ENCODE assay signal across 31 cellular contexts in the genomic region with DNA sequence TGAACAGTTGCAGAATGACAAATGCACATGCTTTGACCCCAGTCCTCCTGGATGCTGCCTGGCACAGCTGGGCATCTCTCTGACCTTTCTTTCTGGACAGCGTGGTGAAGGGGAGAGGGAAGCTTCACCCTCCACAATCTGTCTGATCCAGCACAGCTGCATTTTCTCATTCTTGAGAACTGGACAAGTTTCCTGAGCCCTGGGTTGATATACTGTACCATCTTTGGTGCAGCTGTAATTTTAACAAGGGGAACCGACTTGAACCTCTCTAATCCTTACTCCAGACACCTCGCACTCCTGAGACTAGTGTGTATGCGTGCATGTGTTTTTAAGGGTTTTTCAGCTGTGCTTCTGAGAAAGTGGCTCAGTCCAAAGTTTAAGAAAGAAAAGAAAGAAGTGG.
A peak's percentile ranks its signal among the peaks of the same experiment; 100 is the strongest.
DNase-seq lines count a peak whose midpoint lies in the region; ATAC-seq, FAIRE-seq and TF ChIP-seq lines count a peak whose summit lies in the region.
"Had no signal": no experiment of that assay in that cellular context is flagged by ENCODE, and none has a peak within 500 bp of the region (broad histone marks: within the 10 kb centered on the region; RNA-seq: fewer than 3 reads in every experiment).

No MANE protein-coding gene starts in this region.

- H3K4me2 ChIP-seq in astrocyte (ENCODE audit: low read length) = no peak overlapping the region
- H3K4me2 ChIP-seq: BLaER1, neural progenitor cell had no signal

- H3K4me1 ChIP-seq in astrocyte (ENCODE audit: insufficient read depth, low read length) = peaks cover 26% of the 10 kb centered on the region
- H3K4me1 ChIP-seq in psoas muscle = no peaks in the 10 kb centered on the region
- H3K4me1 ChIP-seq: BLaER1, right lobe of liver had no signal

- H3K36me3 Mint-ChIP-seq in astrocyte (ENCODE audit: low read depth, unreplicated experiment) = peaks cover 2% of the 10 kb centered on the region
- H3K36me3 Mint-ChIP-seq: activated naive CD8-positive, alpha-beta T cell treated with anti-CD3 and anti-CD28 coated beads for 36 hours; neural progenitor cell; stimulated activated memory B cell treated with anti-CD40 and anti-IgM and Interleukin-4, amounts not matched to agents 10 μg/mL and 1 μg/mL and 100 μg/mL, for 72 hours; T-cell; WTC11 had no signal

- H3K4me1 Mint-ChIP-seq in astrocyte (ENCODE audit: low read depth, unreplicated experiment) = peaks cover 32% of the 10 kb centered on the region
- H3K4me1 Mint-ChIP-seq: activated CD4-positive, alpha-beta T cell treated with anti-CD3 and anti-CD28 coated beads, Interleukin-2, amount 10 ng/mL, durations not matched to agents 7 days and 5 days; activated naive CD8-positive, alpha-beta T cell treated with anti-CD3 and anti-CD28 coated beads for 36 hours; stimulated activated memory B cell treated with anti-CD40 and anti-IgM and Interleukin-4, amounts not matched to agents 10 μg/mL and 1 μg/mL and 100 μg/mL, for 72 hours; T-cell had no signal

- H3K27me3 Mint-ChIP-seq in astrocyte (ENCODE audit: low read depth, unreplicated experiment) = no peaks in the 10 kb centered on the region
- H3K27me3 Mint-ChIP-seq: activated CD4-positive, alpha-beta T cell treated with anti-CD3 and anti-CD28 coated beads, Interleukin-2, amount 10 ng/mL, durations not matched to agents 7 days and 5 days; activated naive CD8-positive, alpha-beta T cell treated with anti-CD3 and anti-CD28 coated beads for 36 hours; activated T-cell treated with anti-CD3 and anti-CD28 coated beads, Interleukin-2, amount 50 U/mL, for 24 hours; stimulated activated memory B cell treated with anti-CD40 and anti-IgM and Interleukin-4, amounts not matched to agents 10 μg/mL and 1 μg/mL and 100 μg/mL, for 72 hours had no signal

- H3K9me3 ChIP-seq in astrocyte (ENCODE audit: insufficient read depth, low read depth, low read length) (peaks cover 7% of the 10 kb centered on the region), psoas muscle (no peaks in the 10 kb centered on the region)
- H3K9me3 ChIP-seq: right lobe of liver, transverse colon had no signal

- no peak overlapping the region for H3K27ac Mint-ChIP-seq in astrocyte (ENCODE audit: unreplicated experiment)
- H3K27ac Mint-ChIP-seq: activated CD4-positive, alpha-beta T cell treated with anti-CD3 and anti-CD28 coated beads, Interleukin-2, amount 10 ng/mL, durations not matched to agents 7 days and 5 days; activated naive CD8-positive, alpha-beta T cell treated with anti-CD3 and anti-CD28 coated beads for 36 hours; activated T-cell treated with anti-CD3 and anti-CD28 coated beads, Interleukin-2, amount 50 U/mL, for 24 hours; neural progenitor cell; stimulated activated memory B cell treated with anti-CD40 and anti-IgM and Interleukin-4, amounts not matched to agents 10 μg/mL and 1 μg/mL and 100 μg/mL, for 72 hours; T-cell; WTC11 had no signal

- peaks cover 5% of the 10 kb centered on the region for H3K9me3 Mint-ChIP-seq in astrocyte (ENCODE audit: unreplicated experiment)
- H3K9me3 Mint-ChIP-seq: stimulated activated memory B cell treated with anti-CD40 and anti-IgM and Interleukin-4, amounts not matched to agents 10 μg/mL and 1 μg/mL and 100 μg/mL, for 72 hours had no signal

- TF ChIP-seq CTCF in astrocyte (IDR thresholded peaks at IDR 0.05; ENCODE audit: insufficient read depth, low read depth, low read length) (no peak), psoas muscle (IDR thresholded peaks at IDR 0.05) (no peak)

- H3K27me3 ChIP-seq in astrocyte (ENCODE audit: insufficient read depth, low read length) (no peaks in the 10 kb centered on the region), psoas muscle (ENCODE audit: insufficient read depth in 3 of 3, low read length in 2 of 3) (no peaks in the 10 kb centered on the region)
- H3K27me3 ChIP-seq: BLaER1, neural progenitor cell, right lobe of liver, transverse colon had no signal

- H3K4me3 ChIP-seq in astrocyte (ENCODE audit: insufficient read depth, low read depth, low read length) = no peak overlapping the region
- no peak overlapping the region for H3K4me3 ChIP-seq in psoas muscle
- H3K4me3 ChIP-seq: BLaER1, coronary artery, GM23248, neural progenitor cell, right lobe of liver, transverse colon had no signal

- intact Hi-C loops in left cardiac atrium (cut with DNase I) (no loop called here), psoas muscle (cut with DNase I) (no loop called here)

- no peaks in the 10 kb centered on the region for H3K79me2 ChIP-seq in astrocyte (ENCODE audit: insufficient read depth, low read length)

- peak overlapping the region; percentile 44 for H3K27ac ChIP-seq in astrocyte (ENCODE audit: low read depth, low read length)
- peak overlapping the region; percentile 14 for H3K27ac ChIP-seq in psoas muscle
- H3K27ac ChIP-seq: BLaER1, epithelial cell of prostate, GM23248, neural progenitor cell, transverse colon had no signal

- peak overlapping the region; percentile 1 for H3K9ac ChIP-seq in astrocyte (ENCODE audit: low read length)
- H3K9ac ChIP-seq: BLaER1, GM23248, neural progenitor cell had no signal

- no peak overlapping the region for H2AFZ ChIP-seq in astrocyte (ENCODE audit: low read depth, low read length)
- H2AFZ ChIP-seq: GM23248, neural progenitor cell had no signal

- 26 to 39% (median 34%) methylated on average over 4 of the region's 4 CpGs for WGBS in psoas muscle, 3 donors

- no peak for FAIRE-seq in astrocyte (lab: Jason Lieb, UNC)
- FAIRE-seq: G401.6 had no signal

- peak; percentile 19 to 20 for ATAC-seq in left cardiac atrium
- no peak for ATAC-seq in psoas muscle
- ATAC-seq: stimulated activated memory B cell treated with anti-CD40 and anti-IgM and Interleukin-4, amounts not matched to agents 10 μg/mL and 1 μg/mL and 100 μg/mL, for 72 hours; T-cell; WTC11 had no signal

- H3K4me3 Mint-ChIP-seq in astrocyte (ENCODE audit: unreplicated experiment) = no peak overlapping the region
- H3K4me3 Mint-ChIP-seq: activated CD4-positive, alpha-beta T cell treated with anti-CD3 and anti-CD28 coated beads, Interleukin-2, amount 10 ng/mL, durations not matched to agents 7 days and 5 days; activated naive CD8-positive, alpha-beta T cell treated with anti-CD3 and anti-CD28 coated beads for 36 hours; activated T-cell treated with anti-CD3 and anti-CD28 coated beads, Interleukin-2, amount 50 U/mL, for 24 hours; neural progenitor cell; stimulated activated memory B cell treated with anti-CD40 and anti-IgM and Interleukin-4, amounts not matched to agents 10 μg/mL and 1 μg/mL and 100 μg/mL, for 72 hours; T-cell; WTC11 had no signal

- no peaks in the 10 kb centered on the region for H3K36me3 ChIP-seq in astrocyte (ENCODE audit: insufficient read depth, low read length)
- no peaks in the 10 kb centered on the region for H3K36me3 ChIP-seq in psoas muscle (ENCODE audit: insufficient read depth in 1 of 2, low read depth in 1 of 2)
- H3K36me3 ChIP-seq: BLaER1, neural progenitor cell, right lobe of liver, transverse colon had no signal

- no peaks in the 10 kb centered on the region for H4K20me1 ChIP-seq in astrocyte (ENCODE audit: insufficient read depth, low read length)
- H4K20me1 ChIP-seq: BLaER1 had no signal

- DNase-seq in NCI-H69 (lab: John Stamatoyannopoulos, UW) (peak; percentile 50), astrocyte (ENCODE audit: low read depth) (no peak), left cardiac atrium (no peak), psoas muscle (no peak), NCI-H2107 (lab: John Stamatoyannopoulos, UW) (no peak), NCI-H1417 treated with DMSO at 0.1 percent for 48 hours (lab: John Stamatoyannopoulos, UW) (no peak), COR-L47 (lab: John Stamatoyannopoulos, UW) (no peak)
- DNase-seq: activated CD4-positive, alpha-beta T cell treated with anti-CD3 and anti-CD28 coated beads, Interleukin-2, amount 10 ng/mL, durations not matched to agents 7 days and 5 days; activated gamma-delta T cell; activated naive CD8-positive, alpha-beta T cell treated with anti-CD3 and anti-CD28 coated beads for 36 hours; activated T-cell treated with anti-CD3 and anti-CD28 coated beads, Interleukin-2, amount 50 U/mL, for 24 hours; aorta; caudate nucleus; DMS79; effector CD8-positive, alpha-beta T cell; kidney glomerular epithelial cell; NCI-H1436 treated with DMSO at 0.1 percent for 48 hours; NCI-H2081 treated with DMSO at 0.1 percent for 48 hours; NCI-H446; stimulated activated CD4-positive, alpha-beta T cell treated with anti-CD3 and anti-CD28 coated beads, Interleukin-15, amount 100 ng/mL, for 24 hours; T-cell; transverse colon had no signal

Comparison
In these comparisons a context has a peak if more than half of its experiments do, and no peak if none do; other contexts are left out.
1. ATAC-seq: peak in left cardiac atrium (2 of 2); none in psoas muscle (0 of 4).